In genomic region chr18:596288-596881, GRCh38 we compare ENCODE assay signal across 8 cellular contexts. TPM values are rescaled to one million over a fixed set of nuclear protein-coding genes. Genes with fewer than 3 reads are reported as not detected.
DNase-seq lines count a peak whose midpoint lies in the region; ATAC-seq and TF ChIP-seq lines count a peak whose summit lies in the region.

No MANE protein-coding gene starts in this region.

- peak in 1 of 2 donors; percentile 18 for TF ChIP-seq POLR2A in thyroid gland (IDR thresholded peaks at IDR 0.05)
- TF ChIP-seq POLR2A in tibial nerve (IDR thresholded peaks at IDR 0.05) = no peak

- no peak for TF ChIP-seq EP300 in tibial nerve (IDR thresholded peaks at IDR 0.05)

- peak; percentile 32 for DNase-seq in DMS79 (lab: John Stamatoyannopoulos, UW)
- DNase-seq in HK-2 (ENCODE audit: unreplicated experiment) = peak; percentile 39
- DNase-seq in SW480 (ENCODE audit: low spot score) = peak; percentile 60
- DNase-seq in thyroid gland = peak; percentile 8 to 84
- no peak for DNase-seq in tibial nerve (ENCODE audit: low spot score in 2 of 2)
- no peak for DNase-seq in dedifferentiated amniotic fluid mesenchymal stem cell (ENCODE audit: extremely low spot score)

- H3K27me3 ChIP-seq in iPS-15b (ENCODE audit: control insufficient read depth, insufficient read depth, low read length) (peaks cover 8% of the 10 kb centered on the region), thyroid gland (no peaks in the 10 kb centered on the region), tibial nerve (peaks cover 0 to 17% of the 10 kb centered on the region in 2 donors)

- no peaks in the 10 kb centered on the region for H3K36me3 ChIP-seq in iPS-15b (ENCODE audit: control insufficient read depth, insufficient read depth, low read length)
- H3K36me3 ChIP-seq in thyroid gland = no peaks in the 10 kb centered on the region
- H3K36me3 ChIP-seq in tibial nerve = no peaks in the 10 kb centered on the region

- H3K4me1 ChIP-seq in iPS-15b (ENCODE audit: control insufficient read depth, insufficient read depth, low read length) = no peaks in the 10 kb centered on the region
- H3K4me1 ChIP-seq in thyroid gland = peaks cover 0 to 11% of the 10 kb centered on the region in 2 donors
- H3K4me1 ChIP-seq in tibial nerve = peaks cover 0 to 11% (median 0%) of the 10 kb centered on the region in 4 donors

- TF ChIP-seq CTCF in thyroid gland (IDR thresholded peaks at IDR 0.05) (no peak), tibial nerve (IDR thresholded peaks at IDR 0.05) (no peak)

- WGBS in thyroid gland, 2 donors = 14 to 26% methylated on average over 18 to 23 of the region's 24 CpGs
- 15 to 28% methylated on average over 18 to 24 of the region's 24 CpGs for WGBS in tibial nerve, 2 donors

- ATAC-seq in GM19372 (IDR thresholded peaks at IDR 0.05; ENCODE audit: low read depth, unreplicated experiment) = peak; percentile 66

- H3K4me3 ChIP-seq in iPS-15b (ENCODE audit: low read depth, low read length) (peak overlapping the region; percentile 27), thyroid gland (replicated peaks in 1 of 3) (no peak overlapping the region), tibial nerve (peak overlapping the region in 1 of 4 donors; percentile 41)

- H3K9me3 ChIP-seq in iPS-15b (ENCODE audit: control insufficient read depth, insufficient read depth, low read length) (no peaks in the 10 kb centered on the region), thyroid gland (no peaks in the 10 kb centered on the region), tibial nerve (no peaks in the 10 kb centered on the region)

- intact Hi-C loops in thyroid gland (cut with DNase I) = no loop called here

- H3K9ac ChIP-seq in iPS-15b (ENCODE audit: low read depth, low read length) = no peak overlapping the region

- H3K27ac ChIP-seq in thyroid gland (no peak overlapping the region), tibial nerve (no peak overlapping the region)

RNA-seq across cellular contexts. Expression of gene CLUL1, which starts 0.4 kb away (rescaled TPM):
- total RNA-seq in thyroid gland (10 to 100 TPM in 2 of 4 donors, 1 to 10 TPM in 2; 3.5 to 36.6 (median 15.0) TPM), tibial nerve (1 to 10 TPM in 1 of 4 donors, under 1 TPM in 1, not detected in 2; 0.59 to 1.8 TPM)

RNA-seq across cellular contexts. Expression of gene CETN1, which starts 16.2 kb away (rescaled TPM):
- under 1 TPM in 1 of 4 donors, not detected in 3; 0.27 TPM for total RNA-seq in thyroid gland
- total RNA-seq in tibial nerve = not detected

Comparison
In these comparisons a context has a peak if more than half of its experiments do, and no peak if none do; other contexts are left out.
1. DNase-seq: peak in DMS79 (single experiment), HK-2 (single experiment), SW480 (single experiment) and thyroid gland (2 of 2); none in tibial nerve (0 of 2) and dedifferentiated amniotic fluid mesenchymal stem cell (single experiment).